In genomic region chr5:172802013-172802584, GRCh38 we compare ENCODE assay signal across 20 cellular contexts. TPM values are rescaled to one million over a fixed set of nuclear protein-coding genes. Genes with fewer than 3 reads are reported as not detected.
DNase-seq lines count a peak whose midpoint lies in the region; ATAC-seq and TF ChIP-seq lines count a peak whose summit lies in the region.
"Had no signal": no experiment of that assay in that cellular context is flagged by ENCODE, and none has a peak within 500 bp of the region (broad histone marks: within the 10 kb centered on the region; RNA-seq: fewer than 3 reads in every experiment).

No MANE protein-coding gene starts in this region.

- peaks cover 3 to 12% of the 10 kb centered on the region in 2 donors for H3K4me1 Mint-ChIP-seq in effector memory CD8-positive, alpha-beta T cell (ENCODE audit: low read depth in 2 of 2)

- DNase-seq in PC-3 (no peak), osteoblast (ENCODE audit: insufficient read length, low spot score, missing footprints) (no peak), GM20000 (ENCODE audit: low spot score) (no peak)
- DNase-seq in effector memory CD8-positive, alpha-beta T cell: no peak
- DNase-seq: activated CD4-positive, alpha-beta memory T cell treated with anti-CD3 and anti-CD28 coated beads for 36 hours; anterior cingulate cortex; CD4-positive, alpha-beta T cell; DMS53; naive thymus-derived CD4-positive, alpha-beta T cell; NCI-H1694; NCI-H2171 treated with DMSO at 0.1 percent for 48 hours; NCI-H526 treated with DMSO at 0.1 percent for 48 hours; SW 1271; upper lobe of left lung had no signal

- H4K20me1 ChIP-seq in BLaER1: no peaks in the 10 kb centered on the region
- no peaks in the 10 kb centered on the region for H4K20me1 ChIP-seq in PC-3 (ENCODE audit: low read length)
- H4K20me1 ChIP-seq in osteoblast (ENCODE audit: insufficient read depth, low read length): no peaks in the 10 kb centered on the region

- intact Hi-C loops in PC-3 (cut with micrococcal nuclease): no loop called here

- no peaks in the 10 kb centered on the region for H3F3A ChIP-seq in PC-3 (ENCODE audit: low read length, unreplicated experiment)

- H3K4me2 ChIP-seq in BLaER1: peak overlapping the region; percentile 69
- no peak overlapping the region for H3K4me2 ChIP-seq in PC-3 (ENCODE audit: low read length)
- H3K4me2 ChIP-seq in osteoblast (ENCODE audit: insufficient read depth, low read length): peak overlapping the region; percentile 54

- no peaks in the 10 kb centered on the region for H3K9me3 Mint-ChIP-seq in effector memory CD8-positive, alpha-beta T cell
- H3K9me3 Mint-ChIP-seq: activated CD4-positive, alpha-beta memory T cell treated with anti-CD3 and anti-CD28 coated beads for 36 hours; CD4-positive, alpha-beta T cell had no signal

- H3K4me3 Mint-ChIP-seq in effector memory CD8-positive, alpha-beta T cell: no peak overlapping the region
- H3K4me3 Mint-ChIP-seq: activated CD4-positive, alpha-beta memory T cell treated with anti-CD3 and anti-CD28 coated beads for 36 hours; CD4-positive, alpha-beta T cell; naive thymus-derived CD4-positive, alpha-beta T cell had no signal

- no peak overlapping the region for H2AFZ ChIP-seq in PC-3 (ENCODE audit: low read length)
- no peak overlapping the region for H2AFZ ChIP-seq in osteoblast (ENCODE audit: low read length)

- no TSS peak for BruUV-seq in PC-3 (replicated peaks; lab: Mats Ljungman, UMichigan)

- H3K27ac ChIP-seq in BLaER1: peak overlapping the region; percentile 68
- H3K27ac ChIP-seq in PC-3 (ENCODE audit: low read length): peak overlapping the region; percentile 94
- peak overlapping the region; percentile 93 for H3K27ac ChIP-seq in osteoblast (ENCODE audit: low read depth, low read length)

- H3K27me3 Mint-ChIP-seq in effector memory CD8-positive, alpha-beta T cell: no peaks in the 10 kb centered on the region
- H3K27me3 Mint-ChIP-seq: activated CD4-positive, alpha-beta memory T cell treated with anti-CD3 and anti-CD28 coated beads for 36 hours; CD4-positive, alpha-beta T cell; naive thymus-derived CD4-positive, alpha-beta T cell had no signal

- H3K4me3 ChIP-seq in BLaER1 (no peak overlapping the region), PC-3 (ENCODE audit: low read length) (no peak overlapping the region), osteoblast (ENCODE audit: insufficient read depth, low read length) (no peak overlapping the region)
- H3K4me3 ChIP-seq: gastroesophageal sphincter, upper lobe of left lung had no signal

- H3K27ac Mint-ChIP-seq in effector memory CD8-positive, alpha-beta T cell: peak overlapping the region; percentile 44
- H3K27ac Mint-ChIP-seq: activated CD4-positive, alpha-beta memory T cell treated with anti-CD3 and anti-CD28 coated beads for 36 hours; CD4-positive, alpha-beta T cell had no signal

- no peaks in the 10 kb centered on the region for H3K36me3 ChIP-seq in BLaER1
- H3K36me3 ChIP-seq in PC-3 (ENCODE audit: low read depth, low read length): no peaks in the 10 kb centered on the region
- H3K36me3 ChIP-seq in osteoblast (ENCODE audit: insufficient read depth, low read length): no peaks in the 10 kb centered on the region
- H3K36me3 ChIP-seq: gastroesophageal sphincter, upper lobe of left lung had no signal

- H3K9me3 ChIP-seq in BLaER1: no peaks in the 10 kb centered on the region
- no peaks in the 10 kb centered on the region for H3K9me3 ChIP-seq in PC-3 (ENCODE audit: low read length)
- no peaks in the 10 kb centered on the region for H3K9me3 ChIP-seq in osteoblast (ENCODE audit: low read depth, low read length)
- H3K9me3 ChIP-seq: gastroesophageal sphincter, upper lobe of left lung had no signal

- H3K9me2 ChIP-seq in PC-3 (replicated peaks; ENCODE audit: low read length): no peaks in the 10 kb centered on the region

- CTCF ChIA-PET in PC-3 (lab: Charles Lee): no interaction called here

- H3K79me2 ChIP-seq in PC-3 (ENCODE audit: low read length): no peaks in the 10 kb centered on the region
- no peaks in the 10 kb centered on the region for H3K79me2 ChIP-seq in osteoblast (ENCODE audit: insufficient read depth, low read length)

- TF ChIP-seq CTCF in PC-3 (conservative IDR thresholded peaks at IDR 0.05; ENCODE audit: low read depth, low read length) (no peak), osteoblast (IDR thresholded peaks at IDR 0.05; ENCODE audit: extremely low read depth, low read depth, low read length) (no peak), GM20000 (IDR thresholded peaks at IDR 0.05; ENCODE audit: extremely low read depth, missing control alignments) (no peak)

- ATAC-seq in PC-3: no peak
- no peak for ATAC-seq in effector memory CD8-positive, alpha-beta T cell (replicated peaks)
- no peak for ATAC-seq in GM18868 (IDR thresholded peaks at IDR 0.05; ENCODE audit: unreplicated experiment)
- ATAC-seq in GM21367 (IDR thresholded peaks at IDR 0.05; ENCODE audit: unreplicated experiment): no peak
- ATAC-seq in HG03442 (IDR thresholded peaks at IDR 0.05; ENCODE audit: unreplicated experiment): no peak
- ATAC-seq: naive thymus-derived CD4-positive, alpha-beta T cell; Right ventricle myocardium inferior had no signal

- H3K36me3 Mint-ChIP-seq in effector memory CD8-positive, alpha-beta T cell (ENCODE audit: insufficient read depth): peaks cover 5% of the 10 kb centered on the region
- H3K36me3 Mint-ChIP-seq: activated CD4-positive, alpha-beta memory T cell treated with anti-CD3 and anti-CD28 coated beads for 36 hours; naive thymus-derived CD4-positive, alpha-beta T cell had no signal

- H3K27me3 ChIP-seq in BLaER1: no peaks in the 10 kb centered on the region
- H3K27me3 ChIP-seq in PC-3 (ENCODE audit: low read length): no peaks in the 10 kb centered on the region
- no peaks in the 10 kb centered on the region for H3K27me3 ChIP-seq in osteoblast (ENCODE audit: insufficient read depth, low read length)
- H3K27me3 ChIP-seq: gastroesophageal sphincter, upper lobe of left lung had no signal

- POLR2A ChIA-PET in PC-3 (lab: Charles Lee; ENCODE audit: unreplicated experiment): no interaction called here

- H3K9ac ChIP-seq in BLaER1 (peak overlapping the region; percentile 40; the same call in 1 of the 2 replicates), PC-3 (ENCODE audit: low read length) (peak overlapping the region; percentile 49)

- peaks cover 76% of the 10 kb centered on the region for H3K4me1 ChIP-seq in BLaER1
- H3K4me1 ChIP-seq in PC-3 (ENCODE audit: insufficient read depth, low read length): peaks cover 59% of the 10 kb centered on the region
- H3K4me1 ChIP-seq in osteoblast (ENCODE audit: insufficient read depth, low read length): peaks cover 59% of the 10 kb centered on the region

RNA-seq across cellular contexts. Expression of gene DUSP1, which starts 31.1 kb away (rescaled TPM):
- 522 and 586 TPM in 2 replicates for total RNA-seq in PC-3 (2014; rRNA removed)
- 69.2 and 74.6 TPM in 2 replicates for total RNA-seq in osteoblast

RNA-seq across cellular contexts. Expression of gene ERGIC1, which starts 32.0 kb away (rescaled TPM):
- total RNA-seq in PC-3 (2014; rRNA removed) (124 and 148 TPM in 2 replicates), osteoblast (109 and 128 TPM in 2 replicates)
